8 cellular contexts compared by ENCODE assay signal in genomic region chr16:84013787-84014569, GRCh38. TPM values are rescaled to one million over a fixed set of nuclear protein-coding genes. Genes with fewer than 3 reads are reported as not detected.
DNase-seq lines count a peak whose midpoint lies in the region; ATAC-seq lines count a peak whose summit lies in the region.

No MANE protein-coding gene starts in this region.

- H3K9me3 ChIP-seq in trophoblast cell (ENCODE audit: insufficient read depth, low read depth, low read length) = no peaks in the 10 kb centered on the region

- no peaks in the 10 kb centered on the region for H3K4me1 ChIP-seq in trophoblast cell (ENCODE audit: control insufficient read depth in 1 of 2, insufficient read depth in 2 of 2, low read length in 2 of 2)

- no peak overlapping the region for H2AK5ac ChIP-seq in trophoblast cell (ENCODE audit: low read length)

- peaks cover 8% of the 10 kb centered on the region for H3K4me1 Mint-ChIP-seq in activated CD4-positive, alpha-beta T cell treated with anti-CD3 and anti-CD28 coated beads, Interleukin-2, amount 10 ng/mL, durations not matched to agents 7 days and 5 days

- no peaks in the 10 kb centered on the region for H3K27me3 Mint-ChIP-seq in activated CD4-positive, alpha-beta T cell treated with anti-CD3 and anti-CD28 coated beads, Interleukin-2, amount 10 ng/mL, durations not matched to agents 7 days and 5 days

- no peak overlapping the region for H2BK12ac ChIP-seq in trophoblast cell (ENCODE audit: low read length)

- H3K27ac Mint-ChIP-seq in activated CD4-positive, alpha-beta T cell treated with anti-CD3 and anti-CD28 coated beads, Interleukin-2, amount 10 ng/mL, durations not matched to agents 7 days and 5 days = no peak overlapping the region

- no peak overlapping the region for H3K4me2 ChIP-seq in trophoblast cell (ENCODE audit: low read length)

- no peak overlapping the region for H3K14ac ChIP-seq in trophoblast cell (ENCODE audit: low read length)

- WGBS in trophoblast cell (ENCODE audit: extremely low coverage, insufficient coverage, insufficient read length) = no CpG with 5 or more reads among the region's 14 CpGs

- no peaks in the 10 kb centered on the region for H3K36me3 ChIP-seq in trophoblast cell (ENCODE audit: control insufficient read depth in 1 of 2, insufficient read depth in 2 of 2, low read length in 2 of 2)

- H4K8ac ChIP-seq in trophoblast cell (ENCODE audit: low read depth, low read length) = no peak overlapping the region

- H3K4me3 ChIP-seq in trophoblast cell (ENCODE audit: low read depth, low read length) = no peak overlapping the region

- H3K23ac ChIP-seq in trophoblast cell (ENCODE audit: low read length) = no peak overlapping the region

- H2AFZ ChIP-seq in trophoblast cell (ENCODE audit: insufficient read depth, low read length, poor library complexity) = no peak overlapping the region

- no peak overlapping the region for H2BK120ac ChIP-seq in trophoblast cell (ENCODE audit: insufficient read depth, low read length, poor library complexity)

- H4K91ac ChIP-seq in trophoblast cell (ENCODE audit: low read depth, low read length) = no peak overlapping the region

- H3K79me1 ChIP-seq in trophoblast cell (ENCODE audit: low read length) = no peaks in the 10 kb centered on the region

- H3K4ac ChIP-seq in trophoblast cell (ENCODE audit: low read depth, low read length) = no peak overlapping the region

- no peaks in the 10 kb centered on the region for H3K27me3 ChIP-seq in trophoblast cell (ENCODE audit: insufficient read depth, low read length)

- CTCF ChIA-PET in activated CD4-positive, alpha-beta T cell treated with anti-CD3 and anti-CD28 coated beads, Interleukin-2, amount 10 ng/mL, durations not matched to agents 7 days and 5 days (lab: Charles Lee) = interaction anchor here (1.0 to 2.2 kb wide), 2 partner anchors 35 to 173 kb away, joined by 3 to 7 read pairs; partner anchors contain the start of gene TAF1C

- no peak overlapping the region for H2BK5ac ChIP-seq in trophoblast cell (ENCODE audit: low read depth, low read length, poor library complexity)

- H3K4me3 Mint-ChIP-seq in activated CD4-positive, alpha-beta T cell treated with anti-CD3 and anti-CD28 coated beads, Interleukin-2, amount 10 ng/mL, durations not matched to agents 7 days and 5 days = no peak overlapping the region

- ATAC-seq in GM19023 (IDR thresholded peaks at IDR 0.05; ENCODE audit: unreplicated experiment) (peak; percentile 65), HG03135 (IDR thresholded peaks at IDR 0.05; ENCODE audit: unreplicated experiment) (peak; percentile 73)

- H3K9ac ChIP-seq in trophoblast cell (ENCODE audit: low read length) = no peak overlapping the region

- no peaks in the 10 kb centered on the region for H3K79me2 ChIP-seq in trophoblast cell (ENCODE audit: control insufficient read depth, insufficient read depth, low read length, poor library complexity)

- no peak overlapping the region for H3K27ac ChIP-seq in epithelial cell of prostate
- H3K27ac ChIP-seq in trophoblast cell (ENCODE audit: low read depth, low read length) = no peak overlapping the region

- H4K12ac ChIP-seq in trophoblast cell (ENCODE audit: low read depth, low read length) = no peak overlapping the region

- POLR2A ChIA-PET in activated CD4-positive, alpha-beta T cell treated with anti-CD3 and anti-CD28 coated beads, Interleukin-2, amount 10 ng/mL, durations not matched to agents 7 days and 5 days (lab: Charles Lee) = no interaction called here

- H3K18ac ChIP-seq in trophoblast cell (ENCODE audit: low read length) = no peak overlapping the region

- peaks cover 3% of the 10 kb centered on the region for H3K9me3 Mint-ChIP-seq in activated CD4-positive, alpha-beta T cell treated with anti-CD3 and anti-CD28 coated beads, Interleukin-2, amount 10 ng/mL, durations not matched to agents 7 days and 5 days

- H3K36me3 Mint-ChIP-seq in activated CD4-positive, alpha-beta T cell treated with anti-CD3 and anti-CD28 coated beads, Interleukin-2, amount 10 ng/mL, durations not matched to agents 7 days and 5 days (ENCODE audit: low read depth) = no peaks in the 10 kb centered on the region

- peak; percentile 44 for DNase-seq in AG20443 (ENCODE audit: low spot score)
- peak; percentile 97 for DNase-seq in NCI-H69 (lab: John Stamatoyannopoulos, UW)
- DNase-seq in activated CD4-positive, alpha-beta T cell treated with anti-CD3 and anti-CD28 coated beads, Interleukin-2, amount 10 ng/mL, durations not matched to agents 7 days and 5 days = peak; percentile 70
- peak; percentile 97 for DNase-seq in epithelial cell of prostate (ENCODE audit: low read depth, low spot score)
- DNase-seq in trophoblast cell = peak; percentile 27 to 39
- DNase-seq in NCI-H1092 treated with DMSO at 0.1 percent for 48 hours (lab: John Stamatoyannopoulos, UW) = no peak

RNA-seq across cellular contexts. Expression of gene SLC38A8, which starts 28.6 kb away (rescaled TPM):
- not detected for total RNA-seq in activated CD4-positive, alpha-beta T cell treated with anti-CD3 and anti-CD28 coated beads, Interleukin-2, amount 10 ng/mL, durations not matched to agents 7 days and 5 days
- polyA plus RNA-seq in trophoblast cell (2013) = 0.12 and 0.19 TPM in 2 replicates

RNA-seq across cellular contexts. Expression of gene NECAB2, which starts 45.9 kb away (rescaled TPM):
- total RNA-seq in activated CD4-positive, alpha-beta T cell treated with anti-CD3 and anti-CD28 coated beads, Interleukin-2, amount 10 ng/mL, durations not matched to agents 7 days and 5 days = not detected
- 0.22 and 0.26 TPM in 2 replicates for polyA plus RNA-seq in trophoblast cell (2013)
